8 cellular contexts compared by ENCODE assay signal in the genomic region with DNA sequence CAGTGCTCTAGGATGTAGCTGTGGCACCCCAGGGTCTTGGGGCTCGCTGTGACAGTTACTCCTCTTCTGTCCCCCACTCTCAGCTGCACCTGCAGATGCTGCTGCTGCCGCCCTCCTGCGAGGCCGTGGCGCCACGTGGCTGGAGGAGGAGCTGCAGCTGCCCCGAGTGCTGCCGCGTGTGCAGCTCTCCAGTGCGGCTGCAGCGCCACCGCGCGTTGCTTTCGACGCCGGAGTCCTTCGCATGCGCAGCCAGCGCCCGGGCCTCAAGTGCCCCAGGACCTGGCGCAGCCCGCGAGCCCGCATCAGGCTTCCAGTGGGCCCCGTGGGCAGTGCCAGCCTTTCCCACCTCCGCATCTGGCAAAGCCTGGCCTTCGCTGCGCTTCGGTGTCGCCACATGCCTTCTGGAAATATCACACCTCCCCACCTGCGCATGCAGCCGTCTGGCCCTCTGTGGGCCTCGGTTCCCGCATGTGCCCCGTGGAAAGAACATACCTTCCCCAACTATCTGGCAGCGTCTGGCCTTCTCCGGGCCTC. TPM values are rescaled to one million over a fixed set of nuclear protein-coding genes. Genes with fewer than 3 reads are reported as not detected.
DNase-seq lines count a peak whose midpoint lies in the region; ATAC-seq, FAIRE-seq and TF ChIP-seq lines count a peak whose summit lies in the region.

No MANE protein-coding gene starts in this region.

- POLR2A ChIA-PET in H1 (lab: Charles Lee; ENCODE audit: partially characterized antibody): interaction anchor here (0.8 to 2.2 kb wide), 8 partner anchors 9 to 143 kb away, joined by 3 to 6 read pairs (median 4); a partner anchor contains a TSS

- H4K20me1 ChIP-seq in H1 (replicated peaks in 1 of 2; ENCODE audit: control insufficient read depth in 1 of 2, insufficient read depth in 2 of 2, low read length in 2 of 2): peaks cover 3 to 14% of the 10 kb centered on the region in 2 experiments

- H2BK15ac ChIP-seq in H1 (ENCODE audit: low read length): peak overlapping the region; percentile 81

- DNase-seq in GM12864 (ENCODE audit: low read depth): peak; percentile 67
- DNase-seq in NCI-H128 (lab: John Stamatoyannopoulos, UW; ENCODE audit: unreplicated experiment): peak; percentile 38
- peak; percentile 86 for DNase-seq in activated CD8-positive, alpha-beta memory T cell treated with anti-CD3 and anti-CD28 coated beads for 24 hours
- DNase-seq in H1 (ENCODE audit: low read depth in 1 of 2, low spot score in 2 of 2): no peak
- DNase-seq in midbrain (lab: John Stamatoyannopoulos, UW): peak; percentile 42
- DNase-seq in stimulated activated naive CD8-positive, alpha-beta T cell treated with anti-CD3 and anti-CD28 coated beads, Interleukin-15, Interleukin-2, amounts not matched to agents 100 U/mL and 50 U/mL, for 24 hours: peak; percentile 78
- no peak for DNase-seq in HuH-7 (ENCODE audit: low spot score)
- no peak for DNase-seq in AML-193 (lab: John Stamatoyannopoulos, UW)

- peak in 1 of 2 experiments; percentile 15; a peak in 1 of 4 replicates for TF ChIP-seq RAD21 in H1 (IDR thresholded peaks at IDR 0.05 in 1 of 2, conservative IDR thresholded peaks at IDR 0.05 in 1 of 2; ENCODE audit: low read depth in 2 of 2, low read length in 2 of 2)

- H3K56ac ChIP-seq in H1 (replicated peaks; ENCODE audit: insufficient read length, low read depth, low read length): no peak overlapping the region

- H3K18ac ChIP-seq in H1 (ENCODE audit: extremely low read depth, low read length): peak overlapping the region; percentile 72; the same call in 1 of the 2 replicates

- H3K23ac ChIP-seq in H1 (ENCODE audit: insufficient read length): no peak overlapping the region

- CTCF ChIA-PET in H1 (lab: Charles Lee; ENCODE audit: partially characterized antibody): interaction anchor here (0.6 to 2.1 kb wide), 9 partner anchors 11 to 1024 kb away, joined by 3 to 10 read pairs (median 3); a partner anchor contains a TSS

- H3K4me3 ChIP-seq in GM12864 (ENCODE audit: low read depth, low read length): peak overlapping the region; percentile 71
- peak overlapping the region; percentile 29 to 98 (median 63) for H3K4me3 ChIP-seq in H1 (ENCODE audit: extremely low read depth in 1 of 4, insufficient read depth in 2 of 4, low read depth in 3 of 4, low read length in 4 of 4)

- H2AFZ ChIP-seq in H1 (ENCODE audit: low read length): no peak overlapping the region

- TF ChIP-seq EP300 in H1 (IDR thresholded peaks at IDR 0.05; ENCODE audit: borderline replicate concordance in 1 of 2, low read depth in 2 of 2, low read length in 2 of 2): no peak

- no peak overlapping the region for H2BK120ac ChIP-seq in H1 (replicated peaks; ENCODE audit: low read depth, low read length)

- no peak overlapping the region; the same call in 1 of the 2 replicates for H2BK12ac ChIP-seq in H1 (ENCODE audit: low read depth, low read length)

- H4K8ac ChIP-seq in H1 (ENCODE audit: extremely low read depth, insufficient read depth, low read length): peak overlapping the region; percentile 0

- 70% methylated on average over 33 of the region's 38 CpGs; no CpG with 5 or more reads in 1 of the 2 experiments for WGBS in H1 (ENCODE audit: extremely low coverage in 1 of 2, insufficient coverage in 1 of 2, insufficient read length in 1 of 2, insufficient replicate concordance in 2 of 2, low coverage in 1 of 2, low lambda C conversion rate in 2 of 2, missing lambda C conversion rate in 1 of 2), 2 experiments

- H3K4me1 ChIP-seq in H1 (replicated peaks in 1 of 4; ENCODE audit: control insufficient read depth in 3 of 4, insufficient read depth in 4 of 4, low read length in 3 of 4): peaks cover 6 to 22% (median 14%) of the 10 kb centered on the region in 4 experiments

- no peak overlapping the region for H4K5ac ChIP-seq in H1 (ENCODE audit: insufficient read length, low read depth, low read length)

- ATAC-seq in stimulated activated naive CD8-positive, alpha-beta T cell treated with anti-CD3 and anti-CD28 coated beads, Interleukin-15, Interleukin-2, amounts not matched to agents 100 U/mL and 50 U/mL, for 24 hours: peak; percentile 11

- no peak for TF ChIP-seq POLR2A in H1 (IDR thresholded peaks at IDR 0.05; ENCODE audit: control extremely low read depth in 1 of 2, low read depth in 2 of 2, low read length in 2 of 2)

- H3K9ac ChIP-seq in H1 (replicated peaks in 1 of 4; ENCODE audit: extremely low read depth in 1 of 4, low read depth in 3 of 4, low read length in 3 of 4): peak overlapping the region in 1 of 4 experiments; percentile 23; a peak in 2 of 7 replicates

- no peak overlapping the region for H3K4ac ChIP-seq in H1 (replicated peaks; ENCODE audit: insufficient read length, low read depth, low read length)

- no peak overlapping the region for H2BK5ac ChIP-seq in H1 (ENCODE audit: low read depth, low read length)

- peaks cover 3 to 6% (median 4%) of the 10 kb centered on the region in 4 experiments; a peak in 7 of 8 replicates for H3K36me3 ChIP-seq in H1 (ENCODE audit: control insufficient read depth in 2 of 4, insufficient read depth in 4 of 4, low read length in 3 of 4)

- H3K9me3 ChIP-seq in H1 (ENCODE audit: insufficient read depth in 2 of 2, low read depth in 1 of 2, low read length in 1 of 2): no peaks in the 10 kb centered on the region; a peak in 1 of 4 replicates

- H3K4me2 ChIP-seq in H1 (ENCODE audit: insufficient read depth in 1 of 2, low read depth in 2 of 2, low read length in 2 of 2): peak overlapping the region; percentile 71 to 99

- TF ChIP-seq CTCF in GM12864 (IDR thresholded peaks at IDR 0.05; ENCODE audit: low read depth, low read length, missing control alignments): peak; percentile 75
- peak in 2 of 3 experiments; percentile 3 to 14; a peak in 3 of 4 replicates for TF ChIP-seq CTCF in H1 (IDR thresholded peaks at IDR 0.05; ENCODE audit: control extremely low read depth in 1 of 3, insufficient read depth in 1 of 3, low read depth in 1 of 3, low read length in 3 of 3)

- no peak overlapping the region for H3K14ac ChIP-seq in H1 (ENCODE audit: insufficient read length)

- no peak overlapping the region for H2AK5ac ChIP-seq in H1 (ENCODE audit: low read depth, low read length)

- FAIRE-seq in H1 (lab: Jason Lieb, UNC): no peak

- peaks cover 22% of the 10 kb centered on the region for H3K79me1 ChIP-seq in H1 (ENCODE audit: low read depth, low read length)

- H3K23me2 ChIP-seq in H1 (ENCODE audit: low read depth, low read length): peaks cover 39% of the 10 kb centered on the region

- peaks cover 8 to 37% of the 10 kb centered on the region in 2 experiments; a peak in 3 of 4 replicates for H3K79me2 ChIP-seq in H1 (ENCODE audit: control insufficient read depth in 1 of 2, insufficient read depth in 2 of 2, low read length in 2 of 2)

- H3K27ac ChIP-seq in H1 (ENCODE audit: low read depth, low read length): peak overlapping the region; percentile 45; the same call in 1 of the 2 replicates

- H2BK20ac ChIP-seq in H1 (ENCODE audit: low read length): no peak overlapping the region

- H3K27me3 ChIP-seq in H1 (replicated peaks in 1 of 4; ENCODE audit: control insufficient read depth in 3 of 4, extremely low read depth in 1 of 4, insufficient read depth in 3 of 4, low read length in 3 of 4): no peaks in the 10 kb centered on the region

- H4K91ac ChIP-seq in H1 (replicated peaks; ENCODE audit: insufficient read length, low read length): no peak overlapping the region

RNA-seq across cellular contexts. Expression of a gene that starts 0.7 kb away (rescaled TPM):
- total RNA-seq in H1 (2021; fragmentation: NEBNext Ultra II Directional; extraction: Animal tissue kit (Norgen Biotek cat#: 25700)): 24.6 and 26.3 TPM in 2 replicates
- polyA plus RNA-seq in H1 (2011; rRNA removed): 12.0 and 25.4 TPM in 2 replicates
- polyA plus RNA-seq in H1 (2011; cell fraction: cytosol; rRNA removed): 12.6 TPM
- polyA plus RNA-seq in H1 (2011; cell fraction: nucleus; rRNA removed): 28.3 TPM
- polyA plus RNA-seq in H1 (2012, experiment 1 of 2): 21.8 to 34.3 TPM (median 31.2 TPM) in 4 replicates
- polyA plus RNA-seq in H1 (2012, experiment 2 of 2): 20.7 TPM
- polyA plus RNA-seq in H1 (2013, experiment 1 of 2): 18.6 TPM
- polyA plus RNA-seq in H1 (2013, experiment 2 of 2): 17.5 TPM
- polyA minus RNA-seq in H1 (2011; rRNA and poly(A)+ RNA removed): 3.1 and 4.8 TPM in 2 replicates
- polyA minus RNA-seq in H1 (2011; cell fraction: cytosol; rRNA and poly(A)+ RNA removed): 17.8 TPM
- polyA minus RNA-seq in H1 (2011; cell fraction: nucleus; rRNA and poly(A)+ RNA removed): 13.0 TPM

RNA-seq across cellular contexts. Expression of a gene that starts 3.3 kb away (rescaled TPM):
- 73.0 and 76.0 TPM in 2 replicates for total RNA-seq in H1 (2021; fragmentation: NEBNext Ultra II Directional; extraction: Animal tissue kit (Norgen Biotek cat#: 25700))
- 76.1 and 97.6 TPM in 2 replicates for polyA plus RNA-seq in H1 (2011; rRNA removed)
- polyA plus RNA-seq in H1 (2011; cell fraction: cytosol; rRNA removed): 74.2 TPM
- 78.2 TPM for polyA plus RNA-seq in H1 (2011; cell fraction: nucleus; rRNA removed)
- polyA plus RNA-seq in H1 (2012, experiment 1 of 2): 51.9 to 85.8 TPM (median 82.3 TPM) in 4 replicates
- 104 TPM for polyA plus RNA-seq in H1 (2012, experiment 2 of 2)
- 41.3 TPM for polyA plus RNA-seq in H1 (2013, experiment 1 of 2)
- polyA plus RNA-seq in H1 (2013, experiment 2 of 2): 39.4 TPM
- polyA minus RNA-seq in H1 (2011; rRNA and poly(A)+ RNA removed): 50.6 and 79.5 TPM in 2 replicates
- polyA minus RNA-seq in H1 (2011; cell fraction: cytosol; rRNA and poly(A)+ RNA removed): 58.1 TPM
- 41.2 TPM for polyA minus RNA-seq in H1 (2011; cell fraction: nucleus; rRNA and poly(A)+ RNA removed)

RNA-seq across cellular contexts. Expression of a gene that starts 7.9 kb away (rescaled TPM):
- 19.1 and 20.1 TPM in 2 replicates for total RNA-seq in H1 (2021; fragmentation: NEBNext Ultra II Directional; extraction: Animal tissue kit (Norgen Biotek cat#: 25700))
- 12.0 and 19.4 TPM in 2 replicates for polyA plus RNA-seq in H1 (2011; rRNA removed)
- polyA plus RNA-seq in H1 (2011; cell fraction: cytosol; rRNA removed): 10.8 TPM
- polyA plus RNA-seq in H1 (2011; cell fraction: nucleus; rRNA removed): 24.2 TPM
- 11.2 to 17.6 TPM (median 16.0 TPM) in 4 replicates for polyA plus RNA-seq in H1 (2012, experiment 1 of 2)
- polyA plus RNA-seq in H1 (2012, experiment 2 of 2): 17.1 TPM
- 17.2 TPM for polyA plus RNA-seq in H1 (2013, experiment 1 of 2)
- 16.7 TPM for polyA plus RNA-seq in H1 (2013, experiment 2 of 2)
- polyA minus RNA-seq in H1 (2011; rRNA and poly(A)+ RNA removed): 2.7 TPM in 2 replicates
- polyA minus RNA-seq in H1 (2011; cell fraction: cytosol; rRNA and poly(A)+ RNA removed): 8.7 TPM
- polyA minus RNA-seq in H1 (2011; cell fraction: nucleus; rRNA and poly(A)+ RNA removed): 5.9 TPM

RNA-seq across cellular contexts. Expression of a gene that starts 14.7 kb away (rescaled TPM):
- 252 and 269 TPM in 2 replicates for total RNA-seq in H1 (2021; fragmentation: NEBNext Ultra II Directional; extraction: Animal tissue kit (Norgen Biotek cat#: 25700))
- 162 and 297 TPM in 2 replicates for polyA plus RNA-seq in H1 (2011; rRNA removed)
- polyA plus RNA-seq in H1 (2011; cell fraction: cytosol; rRNA removed): 279 TPM
- 769 TPM for polyA plus RNA-seq in H1 (2011; cell fraction: nucleus; rRNA removed)
- polyA plus RNA-seq in H1 (2012, experiment 1 of 2): 233 to 309 TPM (median 276 TPM) in 4 replicates
- polyA plus RNA-seq in H1 (2012, experiment 2 of 2): 266 TPM
- polyA plus RNA-seq in H1 (2013, experiment 1 of 2): 137 TPM
- 126 TPM for polyA plus RNA-seq in H1 (2013, experiment 2 of 2)
- polyA minus RNA-seq in H1 (2011; rRNA and poly(A)+ RNA removed): 135 TPM in 2 replicates
- 185 TPM for polyA minus RNA-seq in H1 (2011; cell fraction: cytosol; rRNA and poly(A)+ RNA removed)
- polyA minus RNA-seq in H1 (2011; cell fraction: nucleus; rRNA and poly(A)+ RNA removed): 146 TPM

RNA-seq across cellular contexts. Expression of a gene that starts 15.7 kb away (rescaled TPM):
- 8.0 and 8.6 TPM in 2 replicates for total RNA-seq in H1 (2021; fragmentation: NEBNext Ultra II Directional; extraction: Animal tissue kit (Norgen Biotek cat#: 25700))
- polyA plus RNA-seq in H1 (2011; rRNA removed): 6.5 and 9.8 TPM in 2 replicates
- polyA plus RNA-seq in H1 (2011; cell fraction: cytosol; rRNA removed): 7.1 TPM
- polyA plus RNA-seq in H1 (2011; cell fraction: nucleus; rRNA removed): 25.5 TPM
- 7.0 to 11.1 TPM (median 10.1 TPM) in 4 replicates for polyA plus RNA-seq in H1 (2012, experiment 1 of 2)
- 8.3 TPM for polyA plus RNA-seq in H1 (2012, experiment 2 of 2)
- 3.9 TPM for polyA plus RNA-seq in H1 (2013, experiment 1 of 2)
- polyA plus RNA-seq in H1 (2013, experiment 2 of 2): 3.9 TPM
- polyA minus RNA-seq in H1 (2011; rRNA and poly(A)+ RNA removed): 5.2 and 8.4 TPM in 2 replicates
- 5.8 TPM for polyA minus RNA-seq in H1 (2011; cell fraction: cytosol; rRNA and poly(A)+ RNA removed)
- polyA minus RNA-seq in H1 (2011; cell fraction: nucleus; rRNA and poly(A)+ RNA removed): 8.9 TPM

Comparison
In these comparisons a context has a peak if more than half of its experiments do, and no peak if none do; other contexts are left out.
1. DNase-seq: peak in GM12864 (single experiment), NCI-H128 (single experiment), activated CD8-positive, alpha-beta memory T cell treated with anti-CD3 and anti-CD28 coated beads for 24 hours (single experiment), midbrain (single experiment) and stimulated activated naive CD8-positive, alpha-beta T cell treated with anti-CD3 and anti-CD28 coated beads, Interleukin-15, Interleukin-2, amounts not matched to agents 100 U/mL and 50 U/mL, for 24 hours (single experiment); none in H1 (0 of 2), HuH-7 (single experiment) and AML-193 (0 of 2).